ENCODE assay signal across 9 cellular contexts in the genomic region with DNA sequence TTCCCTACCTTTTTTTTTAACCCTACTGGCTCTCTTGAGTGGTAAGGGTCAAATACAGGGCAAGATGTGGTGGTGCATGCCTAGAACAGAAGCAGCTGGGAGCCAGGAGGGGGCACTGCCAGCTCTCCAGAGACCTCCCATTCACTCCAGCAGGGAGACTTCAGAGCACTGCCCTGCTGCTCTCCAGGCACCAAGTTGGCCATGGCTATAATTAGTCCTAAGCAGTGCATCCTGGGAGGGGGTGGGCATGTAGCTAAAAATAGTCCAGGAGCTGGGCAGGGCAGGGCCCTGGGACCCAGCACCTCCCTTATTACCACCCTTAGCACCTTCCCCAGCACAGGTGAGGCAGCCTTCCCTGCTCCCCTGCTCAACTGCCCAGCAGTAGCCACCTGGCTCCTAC. TPM values are rescaled to one million over a fixed set of nuclear protein-coding genes. Genes with fewer than 3 reads are reported as not detected.
DNase-seq lines count a peak whose midpoint lies in the region; ATAC-seq and TF ChIP-seq lines count a peak whose summit lies in the region.
"Had no signal": no experiment of that assay in that cellular context is flagged by ENCODE, and none has a peak within 500 bp of the region (broad histone marks: within the 10 kb centered on the region; RNA-seq: fewer than 3 reads in every experiment).

No MANE protein-coding gene starts in this region.

- H3K4me2 ChIP-seq in OCI-LY3 (ENCODE audit: low read length): no peak overlapping the region

- TF ChIP-seq POLR2A in ovary (IDR thresholded peaks at IDR 0.05): no peak

- H3K27ac ChIP-seq in OCI-LY3 (ENCODE audit: low read length) (no peak overlapping the region), ovary (no peak overlapping the region)
- H3K27ac ChIP-seq: SJSA1 had no signal

- H3K4me1 ChIP-seq in OCI-LY3 (ENCODE audit: low read length): peaks cover 13% of the 10 kb centered on the region; the same call in 1 of the 2 replicates
- peaks cover 10% of the 10 kb centered on the region for H3K4me1 ChIP-seq in ovary (ENCODE audit: insufficient read depth)

- no peak overlapping the region for H3K4me3 ChIP-seq in OCI-LY3 (ENCODE audit: low read length)
- no peak overlapping the region for H3K4me3 ChIP-seq in fibroblast of villous mesenchyme (ENCODE audit: low read depth, low read length)
- H3K4me3 ChIP-seq in ovary: no peak overlapping the region
- H3K4me3 ChIP-seq: SJSA1 had no signal

- no peaks in the 10 kb centered on the region; the same call in 1 of the 2 replicates for H3K27me3 ChIP-seq in OCI-LY3 (ENCODE audit: low read depth, low read length)
- no peaks in the 10 kb centered on the region for H3K27me3 ChIP-seq in ovary

- H3K79me2 ChIP-seq in OCI-LY3 (ENCODE audit: low read length): no peaks in the 10 kb centered on the region

- DNase-seq in A172 (ENCODE audit: low spot score): peak; percentile 63
- DNase-seq in ELR (ENCODE audit: low read depth): peak; percentile 47
- DNase-seq in fibroblast of villous mesenchyme (ENCODE audit: low read depth): peak; percentile 42
- no peak for DNase-seq in ovary

- intact Hi-C loops in ovary (cut with DNase I): no loop called here

- no peaks in the 10 kb centered on the region for H3K36me3 ChIP-seq in OCI-LY3 (replicated peaks; ENCODE audit: low read depth, low read length)
- H3K36me3 ChIP-seq in ovary: no peaks in the 10 kb centered on the region
- H3K36me3 ChIP-seq: SJSA1 had no signal

- H4K20me1 ChIP-seq in OCI-LY3 (ENCODE audit: insufficient read depth, low read length): peaks cover 6% of the 10 kb centered on the region

- ATAC-seq in GM19351 (IDR thresholded peaks at IDR 0.05; ENCODE audit: unreplicated experiment) (no peak), HG03159 (IDR thresholded peaks at IDR 0.05; ENCODE audit: unreplicated experiment) (no peak), HG03460 (IDR thresholded peaks at IDR 0.05; ENCODE audit: unreplicated experiment) (no peak)

- TF ChIP-seq EP300 in ovary (IDR thresholded peaks at IDR 0.05): no peak

- H3K9me3 ChIP-seq in OCI-LY3 (ENCODE audit: insufficient read depth, low read length) (no peaks in the 10 kb centered on the region), ovary (no peaks in the 10 kb centered on the region)

- TF ChIP-seq CTCF in OCI-LY3 (IDR thresholded peaks at IDR 0.05; ENCODE audit: low read depth, low read length) (peak; percentile 45), fibroblast of villous mesenchyme (IDR thresholded peaks at IDR 0.05; ENCODE audit: insufficient read depth, low read depth, low read length) (peak; percentile 29), ovary (IDR thresholded peaks at IDR 0.05) (no peak)

- H3K9ac ChIP-seq in OCI-LY3 (ENCODE audit: low read length): no peak overlapping the region

- no peak overlapping the region for H2AFZ ChIP-seq in OCI-LY3 (ENCODE audit: low read depth, low read length)

RNA-seq across cellular contexts. Expression of a gene that starts 3.5 kb away (rescaled TPM):
- total RNA-seq in A172 (2014; rRNA removed; shearing (Covaris generic)): 12.2 and 14.8 TPM in 2 replicates
- total RNA-seq in fibroblast of villous mesenchyme: 5.6 and 7.4 TPM in 2 replicates
- total RNA-seq in ovary: 1 to 10 TPM; 1.2 to 9.0 (median 3.5) TPM
- polyA plus RNA-seq in ovary: 1 to 10 TPM; 2.1 to 4.2 TPM

RNA-seq across cellular contexts. Expression of a gene that starts 26.3 kb away (rescaled TPM):
- 17.6 and 21.8 TPM in 2 replicates for total RNA-seq in A172 (2014; rRNA removed; shearing (Covaris generic))
- total RNA-seq in fibroblast of villous mesenchyme (3.5 and 8.6 TPM in 2 replicates), ovary (10 to 100 TPM; 10.5 to 23.4 (median 14.7) TPM)
- 10 to 100 TPM in 1 of 2 donors, 1 to 10 TPM in 1; 3.6 to 11.4 TPM for polyA plus RNA-seq in ovary

RNA-seq across cellular contexts. Expression of a gene that starts 29.8 kb away (rescaled TPM):
- 51.8 and 53.2 TPM in 2 replicates for total RNA-seq in A172 (2014; rRNA removed; shearing (Covaris generic))
- total RNA-seq in fibroblast of villous mesenchyme (23.2 and 26.3 TPM in 2 replicates), ovary (10 to 100 TPM; 18.0 to 51.8 (median 39.2) TPM)
- polyA plus RNA-seq in ovary: 10 to 100 TPM; 20.3 to 27.0 TPM

RNA-seq across cellular contexts. Expression of a gene that starts 50.8 kb away (rescaled TPM):
- 64.1 and 68.5 TPM in 2 replicates for total RNA-seq in A172 (2014; rRNA removed; shearing (Covaris generic))
- total RNA-seq in fibroblast of villous mesenchyme: 51.8 and 54.8 TPM in 2 replicates
- 10 to 100 TPM; 30.4 to 49.5 (median 41.3) TPM for total RNA-seq in ovary
- 10 to 100 TPM in 1 of 2 donors, 1 to 10 TPM in 1; 2.2 to 44.7 TPM for polyA plus RNA-seq in ovary

RNA-seq across cellular contexts. Expression of a gene that starts 52.4 kb away (rescaled TPM):
- total RNA-seq in A172 (2014; rRNA removed; shearing (Covaris generic)): 11.6 and 11.7 TPM in 2 replicates
- total RNA-seq in fibroblast of villous mesenchyme (8.2 and 9.3 TPM in 2 replicates), ovary (1 to 10 TPM; 4.2 to 7.6 (median 4.8) TPM)
- polyA plus RNA-seq in ovary: 1 to 10 TPM; 3.0 to 8.7 TPM

Comparison
In these comparisons a context has a peak if more than half of its experiments do, and no peak if none do; other contexts are left out.
1. DNase-seq: peak in A172 (single experiment), ELR (single experiment) and fibroblast of villous mesenchyme (single experiment); none in ovary (0 of 5).
2. CTCF ChIP-seq: peak in OCI-LY3 (single experiment) and fibroblast of villous mesenchyme (single experiment); none in ovary (0 of 3).